ENCODE assay signal across 16 cellular contexts in genomic region chr3:53224536-53224935, GRCh38.
"Had no signal": no experiment of that assay in that cellular context is flagged by ENCODE, and none has a peak within 500 bp of the region (broad histone marks: within the 10 kb centered on the region; RNA-seq: fewer than 3 reads in every experiment).

No MANE protein-coding gene starts in this region.

- H3K27ac Mint-ChIP-seq: activated B cell treated with CpG ODN at 0.5 μM for 24 hours; activated CD4-positive, alpha-beta T cell treated with anti-CD3 and anti-CD28 coated beads, Interleukin-2, amount 10 ng/mL, durations not matched to agents 24 days and 14 days; activated T-helper 1 cell treated with anti-CD3 and anti-CD28 coated beads, Interleukin-12 subunit alpha, Interleukin-12 subunit beta, Interleukin-2, Interleukin-4 antibody, amounts not matched to agents 30 ng/mL and 10 ng/mL and 1 ng/mL, durations not matched to agents 14 hours and 24 hours and 36 hours; mesothelial cell of epicardium had no signal

- H3K27ac ChIP-seq: epithelial cell of prostate, lower lobe of right lung, pancreas, skin epidermis, testis had no signal

- H3K9me3 Mint-ChIP-seq: activated B cell treated with CpG ODN at 0.5 μM for 24 hours; activated CD4-positive, alpha-beta T cell treated with anti-CD3 and anti-CD28 coated beads, Interleukin-2, amount 10 ng/mL, durations not matched to agents 24 days and 14 days; activated T-helper 1 cell treated with anti-CD3 and anti-CD28 coated beads, Interleukin-12 subunit alpha, Interleukin-12 subunit beta, Interleukin-2, Interleukin-4 antibody, amounts not matched to agents 30 ng/mL and 10 ng/mL and 1 ng/mL, durations not matched to agents 14 hours and 24 hours and 36 hours; effector memory CD8-positive, alpha-beta T cell; mesothelial cell of epicardium; stimulated activated naive CD8-positive, alpha-beta T cell treated with anti-CD3 and anti-CD28 coated beads, Interleukin-15, amount 100 ng/mL, for 72 hours had no signal

- DNase-seq: activated B cell treated with CpG ODN at 0.5 μM for 24 hours; activated CD4-positive, alpha-beta T cell treated with anti-CD3 and anti-CD28 coated beads, Interleukin-2, amount 10 ng/mL, durations not matched to agents 24 days and 14 days; activated naive CD4-positive, alpha-beta T cell treated with Interleukin-2 at 50 U/mL for 16 hours; aorta; effector memory CD8-positive, alpha-beta T cell; stimulated activated CD4-positive, alpha-beta T cell treated with anti-CD3 and anti-CD28 coated beads, Interleukin-4, amount 100 ng/mL, for 24 hours; stimulated activated naive CD8-positive, alpha-beta T cell treated with anti-CD3 and anti-CD28 coated beads, Interleukin-15, amount 100 ng/mL, for 72 hours; testis had no signal

- H3K4me3 ChIP-seq: heart left ventricle, lower lobe of right lung, pancreas, skin epidermis, testis had no signal

- H3K4me1 ChIP-seq: lower lobe of right lung, pancreas, testis had no signal

- H3K9me3 ChIP-seq: heart left ventricle, lower lobe of right lung, pancreas, testis had no signal

- ATAC-seq: effector memory CD8-positive, alpha-beta T cell; heart left ventricle; left colon; lower lobe of right lung; pancreas; stimulated activated naive CD8-positive, alpha-beta T cell treated with anti-CD3 and anti-CD28 coated beads, Interleukin-15, amount 100 ng/mL, for 72 hours had no signal

- H3K4me1 Mint-ChIP-seq: mesothelial cell of epicardium had no signal

- H3K27me3 ChIP-seq: heart left ventricle, pancreas, testis had no signal

- H3K4me3 Mint-ChIP-seq: activated B cell treated with CpG ODN at 0.5 μM for 24 hours; activated CD4-positive, alpha-beta T cell treated with anti-CD3 and anti-CD28 coated beads, Interleukin-2, amount 10 ng/mL, durations not matched to agents 24 days and 14 days; activated T-helper 1 cell treated with anti-CD3 and anti-CD28 coated beads, Interleukin-12 subunit alpha, Interleukin-12 subunit beta, Interleukin-2, Interleukin-4 antibody, amounts not matched to agents 30 ng/mL and 10 ng/mL and 1 ng/mL, durations not matched to agents 14 hours and 24 hours and 36 hours; effector memory CD8-positive, alpha-beta T cell; mesothelial cell of epicardium; stimulated activated naive CD8-positive, alpha-beta T cell treated with anti-CD3 and anti-CD28 coated beads, Interleukin-15, amount 100 ng/mL, for 72 hours had no signal

- H3K27me3 Mint-ChIP-seq: activated B cell treated with CpG ODN at 0.5 μM for 24 hours; activated CD4-positive, alpha-beta T cell treated with anti-CD3 and anti-CD28 coated beads, Interleukin-2, amount 10 ng/mL, durations not matched to agents 24 days and 14 days; effector memory CD8-positive, alpha-beta T cell; stimulated activated naive CD8-positive, alpha-beta T cell treated with anti-CD3 and anti-CD28 coated beads, Interleukin-15, amount 100 ng/mL, for 72 hours had no signal
